31 cellular contexts compared by ENCODE assay signal in the genomic region with DNA sequence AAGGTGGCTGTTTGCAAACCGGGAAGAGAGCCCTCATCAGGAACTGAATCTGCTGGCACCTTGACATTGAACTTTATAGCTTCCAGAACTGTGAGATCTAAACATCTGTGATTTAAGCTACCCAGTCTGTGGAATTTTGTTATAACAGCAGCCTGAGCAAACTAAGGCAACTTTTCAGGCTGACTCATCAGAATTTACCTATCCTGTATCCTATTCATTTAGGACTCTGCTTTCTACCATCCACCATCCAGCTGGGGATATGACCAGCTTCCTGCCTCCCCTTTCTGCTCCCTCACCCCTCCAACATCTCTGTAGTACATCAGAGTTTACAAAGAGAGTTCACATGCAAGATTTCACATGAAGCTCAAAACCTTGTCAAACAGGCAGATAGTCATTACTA. TPM values are rescaled to one million over a fixed set of nuclear protein-coding genes. Genes with fewer than 3 reads are reported as not detected.
"Had no signal": no experiment of that assay in that cellular context is flagged by ENCODE, and none has a peak within 500 bp of the region (broad histone marks: within the 10 kb centered on the region; RNA-seq: fewer than 3 reads in every experiment).

No MANE protein-coding gene starts in this region.

- H3K4me3 ChIP-seq: esophagus squamous epithelium, lung, mucosa of descending colon, prostate gland, right atrium auricular region, sigmoid colon, stomach, thyroid gland had no signal

- FAIRE-seq: endometrium, frontal cortex had no signal

- H3K27ac Mint-ChIP-seq: effector memory CD8-positive, alpha-beta T cell; immature natural killer cell; mesothelial cell of epicardium; naive B cell; natural killer cell treated with Interleukin-12 subunit alpha and Interleukin-12 subunit beta and Interleukin-15 and Interleukin-18, amount 100 ng/mL, for 72 hours; stimulated activated effector memory CD8-positive, alpha-beta T cell treated with anti-CD3 and anti-CD28 coated beads, Interleukin-12 subunit alpha, Interleukin-12 subunit beta, amount 100 ng/mL, for 72 hours; type B pancreatic cell had no signal

- H3K27me3 ChIP-seq: right atrium auricular region, sigmoid colon, thyroid gland had no signal

- H3K36me3 ChIP-seq: esophagus squamous epithelium, neutrophil, prostate gland, right atrium auricular region, sigmoid colon, stomach, thyroid gland had no signal

- H3K9me3 ChIP-seq: esophagus squamous epithelium, mucosa of descending colon, neutrophil, prostate gland, right atrium auricular region, sigmoid colon, thyroid gland had no signal

- H3K27ac ChIP-seq: esophagus squamous epithelium, neutrophil, prostate gland, right atrium auricular region, sigmoid colon, stomach, thyroid gland had no signal

- H3K4me1 Mint-ChIP-seq: immature natural killer cell; mesothelial cell of epicardium; naive B cell; stimulated activated effector memory CD8-positive, alpha-beta T cell treated with anti-CD3 and anti-CD28 coated beads, Interleukin-12 subunit alpha, Interleukin-12 subunit beta, amount 100 ng/mL, for 72 hours had no signal

- H3K36me3 Mint-ChIP-seq: immature natural killer cell; mesothelial cell of epicardium; naive B cell; natural killer cell treated with Interleukin-12 subunit alpha and Interleukin-12 subunit beta and Interleukin-15 and Interleukin-18, amount 100 ng/mL, for 72 hours; stimulated activated effector memory CD8-positive, alpha-beta T cell treated with anti-CD3 and anti-CD28 coated beads, Interleukin-12 subunit alpha, Interleukin-12 subunit beta, amount 100 ng/mL, for 72 hours; type B pancreatic cell had no signal

- H3K9me3 Mint-ChIP-seq: effector memory CD8-positive, alpha-beta T cell; mesothelial cell of epicardium; natural killer cell treated with Interleukin-12 subunit alpha and Interleukin-12 subunit beta and Interleukin-15 and Interleukin-18, amount 100 ng/mL, for 72 hours; neural crest cell; stimulated activated effector memory CD8-positive, alpha-beta T cell treated with anti-CD3 and anti-CD28 coated beads, Interleukin-12 subunit alpha, Interleukin-12 subunit beta, amount 100 ng/mL, for 72 hours; type B pancreatic cell had no signal

- H3K4me3 Mint-ChIP-seq: effector memory CD8-positive, alpha-beta T cell; immature natural killer cell; mesothelial cell of epicardium; naive B cell; natural killer cell treated with Interleukin-12 subunit alpha and Interleukin-12 subunit beta and Interleukin-15 and Interleukin-18, amount 100 ng/mL, for 72 hours; neural crest cell; stimulated activated effector memory CD8-positive, alpha-beta T cell treated with anti-CD3 and anti-CD28 coated beads, Interleukin-12 subunit alpha, Interleukin-12 subunit beta, amount 100 ng/mL, for 72 hours; type B pancreatic cell had no signal

- DNase-seq: cortex of kidney; effector memory CD8-positive, alpha-beta T cell; erythroblast; esophagus squamous epithelium; hypothalamus; immature natural killer cell; mesenchymal stem cell; mucosa of descending colon; naive B cell; sigmoid colon; stimulated activated CD4-positive, alpha-beta T cell treated with anti-CD3 and anti-CD28 coated beads, Interleukin-2, amount 100 ng/mL, for 24 hours; stimulated activated CD4-positive, alpha-beta T cell treated with anti-CD3 and anti-CD28 coated beads, Interleukin-4, amount 100 ng/mL, for 24 hours; stimulated activated naive CD4-positive, alpha-beta T cell treated with Interleukin-2 at 50 U/mL for 16 hours; stomach; thyroid gland had no signal

- ATAC-seq: effector memory CD8-positive, alpha-beta T cell; left lobe of liver; mucosa of descending colon had no signal

- H3K4me1 ChIP-seq: esophagus squamous epithelium, prostate gland, right atrium auricular region, sigmoid colon, stomach had no signal

RNA-seq across cellular contexts. Expression of gene CNMD, which starts 11.1 kb away (rescaled TPM):
- total RNA-seq: dermis microvascular lymphatic vessel endothelial cell; esophagus squamous epithelium; left lobe of liver; liver; natural killer cell treated with Interleukin-12 subunit alpha and Interleukin-12 subunit beta and Interleukin-15 and Interleukin-18, amount 100 ng/mL, for 72 hours; osteoblast; right atrium auricular region; sigmoid colon; stomach had no signal
- polyA plus RNA-seq: immature natural killer cell, liver, stomach, urinary bladder had no signal
